8 cellular contexts compared by ENCODE assay signal in genomic region chr5:129306725-129307124, GRCh38.
"Had no signal": no experiment of that assay in that cellular context is flagged by ENCODE, and none has a peak within 500 bp of the region (broad histone marks: within the 10 kb centered on the region; RNA-seq: fewer than 3 reads in every experiment).

No MANE protein-coding gene starts in this region.

- H3K4me3 Mint-ChIP-seq: HFFc6, IgD-negative memory B cell had no signal

- H3K27me3 Mint-ChIP-seq: IgD-negative memory B cell had no signal

- H3K27ac Mint-ChIP-seq: HFFc6, IgD-negative memory B cell had no signal

- H3K4me1 Mint-ChIP-seq: IgD-negative memory B cell had no signal

- ATAC-seq: HCT116, HepG2 had no signal

- DNase-seq: GM23248, GOT3, H7, HFFc6, KBM-7 had no signal
